23 cellular contexts compared by ENCODE assay signal in genomic region chr10:130282492-130283233, GRCh38.
DNase-seq lines count a peak whose midpoint lies in the region; ATAC-seq, FAIRE-seq and TF ChIP-seq lines count a peak whose summit lies in the region.
"Had no signal": no experiment of that assay in that cellular context is flagged by ENCODE, and none has a peak within 500 bp of the region (broad histone marks: within the 10 kb centered on the region; RNA-seq: fewer than 3 reads in every experiment).

No MANE protein-coding gene starts in this region.

- H4K20me1 ChIP-seq in HepG2 (ENCODE audit: insufficient read depth, low read length): no peaks in the 10 kb centered on the region

- no peak overlapping the region for H2AK5ac ChIP-seq in mesenchymal stem cell (ENCODE audit: low read length, severe bottlenecking)

- H3K4me2 ChIP-seq in HepG2 (ENCODE audit: low read depth, low read length) (no peak overlapping the region), mesenchymal stem cell (ENCODE audit: low read length, poor library complexity, severe bottlenecking) (no peak overlapping the region)
- H3K4me2 ChIP-seq: A549 had no signal

- H2BK12ac ChIP-seq in mesenchymal stem cell (ENCODE audit: low read length in 2 of 2): no peak overlapping the region

- no peak overlapping the region for H4K8ac ChIP-seq in mesenchymal stem cell (ENCODE audit: low read length)

- no peaks in the 10 kb centered on the region for H3K27me3 ChIP-seq in liver (ENCODE audit: control insufficient read depth in 4 of 4, insufficient read depth in 4 of 4, low read length in 3 of 4)
- no peaks in the 10 kb centered on the region; a peak in 1 of 5 replicates for H3K27me3 ChIP-seq in HepG2 (ENCODE audit: control insufficient read depth in 1 of 2, insufficient read depth in 2 of 2, low read length in 2 of 2)
- H3K27me3 ChIP-seq in mesenchymal stem cell (ENCODE audit: control insufficient read depth in 1 of 2, insufficient read depth in 1 of 2, low read length in 2 of 2): no peaks in the 10 kb centered on the region

- intact Hi-C loops in HepG2 (cut with micrococcal nuclease; ENCODE audit: unreplicated experiment): no loop called here

- in situ Hi-C loops in HepG2 (cut with HindIII; ENCODE audit: extremely low pct_ligation_motif_present, low pct_unique_long_range_greater_than_20kb): no loop called here

- no peak overlapping the region for H3K23ac ChIP-seq in mesenchymal stem cell (ENCODE audit: low read length in 2 of 2)

- ATAC-seq in HepG2: no peak
- no peak for ATAC-seq in GM21786 (IDR thresholded peaks at IDR 0.05; ENCODE audit: unreplicated experiment)
- ATAC-seq: A549 had no signal

- H3K9me3 ChIP-seq in liver (ENCODE audit: control insufficient read depth in 4 of 4, low read length in 3 of 4) (peaks cover 52 to 92% (median 74%) of the 10 kb centered on the region in 4 donors), HepG2 (ENCODE audit: low read length) (peaks cover 97% of the 10 kb centered on the region), mesenchymal stem cell (ENCODE audit: control insufficient read depth, low read length) (peaks cover 91% of the 10 kb centered on the region)

- H3K14ac ChIP-seq in mesenchymal stem cell (ENCODE audit: low read length in 2 of 2): no peak overlapping the region

- peak overlapping the region in 2 of 3 donors; percentile 24 to 31 for H3K4me3 ChIP-seq in liver (ENCODE audit: low read depth in 1 of 3, low read length in 3 of 3)
- H3K4me3 ChIP-seq in HepG2 (replicated peaks in 1 of 3; ENCODE audit: insufficient read depth in 1 of 3, low read depth in 2 of 3, low read length in 3 of 3): no peak overlapping the region
- peak overlapping the region in 1 of 2 experiments; percentile 38 for H3K4me3 ChIP-seq in mesenchymal stem cell (ENCODE audit: insufficient read depth in 1 of 2, low read depth in 1 of 2, low read length in 2 of 2)
- H3K4me3 ChIP-seq: A549, HAP-1 had no signal

- H3K4me1 ChIP-seq in liver (ENCODE audit: control insufficient read depth in 4 of 4, insufficient read depth in 4 of 4, low read length in 3 of 4) (no peaks in the 10 kb centered on the region), HepG2 (ENCODE audit: insufficient read depth, low read length) (no peaks in the 10 kb centered on the region), mesenchymal stem cell (ENCODE audit: control insufficient read depth, insufficient read depth, low read depth, low read length) (no peaks in the 10 kb centered on the region)
- H3K4me1 ChIP-seq: A549, Caco-2, HAP-1 had no signal

- no peak overlapping the region for H4K91ac ChIP-seq in mesenchymal stem cell (ENCODE audit: low read length)

- H3K79me1 ChIP-seq in mesenchymal stem cell (replicated peaks; ENCODE audit: low read length, poor library complexity, severe bottlenecking): no peaks in the 10 kb centered on the region

- no peak for FAIRE-seq in HepG2 (lab: Jason Lieb, UNC)
- FAIRE-seq: A549, D721Med had no signal

- no peak overlapping the region for H3K4ac ChIP-seq in mesenchymal stem cell (ENCODE audit: low read depth in 1 of 2, low read length in 2 of 2)

- DNase-seq in HepG2 (ENCODE audit: low spot score) (no peak), amniotic epithelial cell (ENCODE audit: low read depth) (peak; percentile 0), mesenchymal stem cell (peak; percentile 3), dermis blood vessel endothelial cell (no peak), DMS114 treated with DMSO at 0.1 percent for 48 hours (lab: John Stamatoyannopoulos, UW; ENCODE audit: unreplicated experiment) (no peak), glomerular visceral epithelial cell (ENCODE audit: extremely low spot score) (no peak)
- DNase-seq: AML-193; Caco-2; CD4-positive, alpha-beta T cell; DMS153; DMS79; GF-D8; HFFc6; IMR-90; KG1 had no signal

- H3K27ac ChIP-seq in liver (ENCODE audit: low read depth in 1 of 2, low read length in 2 of 2) (no peak overlapping the region), HepG2 (ENCODE audit: extremely low read length, insufficient read depth, low read length) (no peak overlapping the region), mesenchymal stem cell (ENCODE audit: low read length, poor library complexity, severe bottlenecking) (no peak overlapping the region)
- H3K27ac ChIP-seq: 22Rv1, A549, C4-2B, HL-60 had no signal

- no peak overlapping the region for H2AFZ ChIP-seq in HepG2 (ENCODE audit: low read length)
- no peak overlapping the region for H2AFZ ChIP-seq in mesenchymal stem cell (ENCODE audit: low read depth, low read length)

- no peak overlapping the region for H3K18ac ChIP-seq in mesenchymal stem cell (ENCODE audit: low read depth in 1 of 2, low read length in 2 of 2)

- no peak overlapping the region for H2BK15ac ChIP-seq in mesenchymal stem cell (ENCODE audit: low read depth, poor library complexity, severe bottlenecking)

- CTCF ChIA-PET in HepG2 (lab: Yijun Ruan, JAX; ENCODE audit: low intra/inter-chr PET ratio, low total read pairs): no interaction called here

- BruUV-seq in HepG2 (replicated peaks; lab: Mats Ljungman, UMichigan): no TSS peak

- TF ChIP-seq EP300 in HepG2 (IDR thresholded peaks at IDR 0.05; ENCODE audit: low read depth in 2 of 2, low read length in 2 of 2) (no peak), HepG2 (CRISPR knock-in tag; IDR thresholded peaks at IDR 0.05; ENCODE audit: borderline replicate concordance) (no peak)

- H3K9ac ChIP-seq in liver (ENCODE audit: low read depth in 1 of 2, low read length in 2 of 2) (no peak overlapping the region), HepG2 (ENCODE audit: insufficient read depth, low read depth, low read length) (no peak overlapping the region), mesenchymal stem cell (ENCODE audit: low read length) (no peak overlapping the region)

- no peak overlapping the region for H2BK120ac ChIP-seq in mesenchymal stem cell (ENCODE audit: low read depth, low read length)

- no peak for TF ChIP-seq RAD21 in liver (IDR thresholded peaks at IDR 0.05)
- no peak for TF ChIP-seq RAD21 in HepG2 (CRISPR knock-in tag; IDR thresholded peaks at IDR 0.05)

- TF ChIP-seq POLR2A in HepG2 (IDR thresholded peaks at IDR 0.05; ENCODE audit: insufficient read depth in 1 of 2, low read depth in 2 of 2, low read length in 2 of 2): no peak

- POLR2A ChIA-PET in HepG2 (lab: Yijun Ruan, JAX): no interaction called here

- no peak overlapping the region for H2BK5ac ChIP-seq in mesenchymal stem cell (ENCODE audit: low read depth, low read length, poor library complexity, severe bottlenecking)

- TF ChIP-seq CTCF in liver (IDR thresholded peaks at IDR 0.05; ENCODE audit: low read depth, low read length, missing input control) (no peak), HepG2 (CRISPR knock-in tag; IDR thresholded peaks at IDR 0.05) (no peak)

- 79% methylated on average over 7 of the region's 7 CpGs for WGBS in liver
- 6% methylated on average over 7 of the region's 7 CpGs for WGBS in HepG2 (ENCODE audit: low lambda C conversion rate)
- WGBS in mesenchymal stem cell: 24% methylated on average over 2 of the region's 7 CpGs

- no peaks in the 10 kb centered on the region for H3K79me2 ChIP-seq in HepG2 (ENCODE audit: insufficient read depth, low read length)

- H3K36me3 ChIP-seq in liver (ENCODE audit: control insufficient read depth in 4 of 4, insufficient read depth in 3 of 4, low read depth in 1 of 4, low read length in 3 of 4) (no peaks in the 10 kb centered on the region), HepG2 (replicated peaks in 1 of 2; ENCODE audit: control insufficient read depth in 1 of 2, insufficient read depth in 2 of 2, low read length in 2 of 2) (no peaks in the 10 kb centered on the region), mesenchymal stem cell (ENCODE audit: control insufficient read depth in 1 of 2, insufficient read depth in 2 of 2, low read depth in 1 of 2, low read length in 2 of 2) (no peaks in the 10 kb centered on the region)
- H3K36me3 ChIP-seq: HAP-1 had no signal

TF ChIP-seq in HepG2, 621 proteins besides CTCF, POLR2A, EP300 and RAD21:
- no peak for TF ChIP-seq PLSCR1 (CRISPR knock-in tag; IDR thresholded peaks at IDR 0.05; ENCODE audit: borderline replicate concordance)
- TF ChIP-seq IKZF1 (IDR thresholded peaks at IDR 0.05): no peak
- no peak for TF ChIP-seq MTF2 (CRISPR knock-in tag; IDR thresholded peaks at IDR 0.05; ENCODE audit: borderline replicate concordance)
- TF ChIP-seq, protein P1, sequence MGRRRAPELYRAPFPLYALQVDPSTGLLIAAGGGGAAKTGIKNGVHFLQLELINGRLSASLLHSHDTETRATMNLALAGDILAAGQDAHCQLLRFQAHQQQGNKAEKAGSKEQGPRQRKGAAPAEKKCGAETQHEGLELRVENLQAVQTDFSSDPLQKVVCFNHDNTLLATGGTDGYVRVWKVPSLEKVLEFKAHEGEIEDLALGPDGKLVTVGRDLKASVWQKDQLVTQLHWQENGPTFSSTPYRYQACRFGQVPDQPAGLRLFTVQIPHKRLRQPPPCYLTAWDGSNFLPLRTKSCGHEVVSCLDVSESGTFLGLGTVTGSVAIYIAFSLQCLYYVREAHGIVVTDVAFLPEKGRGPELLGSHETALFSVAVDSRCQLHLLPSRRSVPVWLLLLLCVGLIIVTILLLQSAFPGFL (CRISPR knock-in tag; IDR thresholded peaks at IDR 0.05): no peak
- TF ChIP-seq ELF1 (CRISPR knock-in tag; IDR thresholded peaks at IDR 0.05): no peak

Comparison
In these comparisons a context has a peak if more than half of its experiments do, and no peak if none do; other contexts are left out.
1. H3K4me3 ChIP-seq: peak in liver (2 of 3); none in HepG2 (0 of 3).
2. DNase-seq: peak in amniotic epithelial cell (single experiment) and mesenchymal stem cell (single experiment); none in HepG2 (single experiment), dermis blood vessel endothelial cell (single experiment), DMS114 treated with DMSO at 0.1 percent for 48 hours (single experiment) and glomerular visceral epithelial cell (single experiment).